ENCODE assay signal across 18 cellular contexts in genomic region chr11:126407101-126407521, GRCh38. TPM values are rescaled to one million over a fixed set of nuclear protein-coding genes. Genes with fewer than 3 reads are reported as not detected.
DNase-seq lines count a peak whose midpoint lies in the region; ATAC-seq, FAIRE-seq and TF ChIP-seq lines count a peak whose summit lies in the region.
"Had no signal": no experiment of that assay in that cellular context is flagged by ENCODE, and none has a peak within 500 bp of the region (broad histone marks: within the 10 kb centered on the region; RNA-seq: fewer than 3 reads in every experiment).

No MANE protein-coding gene starts in this region.

- H3K4me3 ChIP-seq in RWPE2 (ENCODE audit: severe bottlenecking) = no peak overlapping the region
- no peak overlapping the region for H3K4me3 ChIP-seq in kidney (ENCODE audit: low read length in 2 of 2)
- H3K4me3 ChIP-seq: SJSA1 had no signal

- FAIRE-seq in kidney (lab: Jason Lieb, UNC) = no peak
- FAIRE-seq: GM12892 had no signal

- ATAC-seq in RWPE2 (ENCODE audit: low read depth) (no peak), HG03196 (IDR thresholded peaks at IDR 0.05; ENCODE audit: unreplicated experiment) (no peak), HG02938 (IDR thresholded peaks at IDR 0.05; ENCODE audit: unreplicated experiment) (no peak)

- H3K9ac ChIP-seq in kidney (ENCODE audit: low read length in 2 of 2) = no peak overlapping the region

- DNase-seq in NCI-H82 (lab: John Stamatoyannopoulos, UW) = peak; percentile 86
- DNase-seq in RWPE2 (ENCODE audit: low spot score) = no peak
- DNase-seq in kidney = peak; percentile 61
- no peak for DNase-seq in substantia nigra (lab: John Stamatoyannopoulos, UW)
- no peak for DNase-seq in epidermal melanocyte (ENCODE audit: insufficient read length, low spot score)
- no peak for DNase-seq in head of caudate nucleus
- DNase-seq: CD4-positive, CD25-positive, alpha-beta regulatory T cell; GF-D8; GOT3; NCI-H187; NCI-H226; NCI-H526 treated with DMSO at 0.1 percent for 48 hours; NK-92 treated with Interleukin-12 subunit alpha and Interleukin-12 subunit beta, amount 100 ng/mL, for 24 hours; OCI-M1 had no signal

- intact Hi-C loops in kidney (cut with DNase I) (no loop called here), head of caudate nucleus (cut with DNase I) (no loop called here)

- H3K9me3 ChIP-seq in RWPE2 (ENCODE audit: severe bottlenecking) = no peaks in the 10 kb centered on the region
- no peaks in the 10 kb centered on the region for H3K9me3 ChIP-seq in kidney (ENCODE audit: control insufficient read depth in 1 of 2, low read length in 2 of 2)
- H3K9me3 ChIP-seq: SJSA1 had no signal

- H3K4me1 ChIP-seq in RWPE2 (ENCODE audit: insufficient read depth, poor library complexity, severe bottlenecking) (peaks cover 40% of the 10 kb centered on the region), kidney (ENCODE audit: control insufficient read depth in 1 of 2, insufficient read depth in 1 of 2, low read depth in 1 of 2, low read length in 2 of 2) (peaks cover 0 to 2% of the 10 kb centered on the region in 2 donors)

- no peak for TF ChIP-seq CTCF in RWPE2 (IDR thresholded peaks at IDR 0.05; ENCODE audit: poor library complexity, severe bottlenecking)
- no peak for TF ChIP-seq CTCF in kidney (IDR thresholded peaks at IDR 0.05; ENCODE audit: borderline replicate concordance, extremely low read depth, insufficient read depth)

- no peaks in the 10 kb centered on the region for H3K27me3 ChIP-seq in RWPE2 (ENCODE audit: insufficient read depth, poor library complexity, severe bottlenecking)
- H3K27me3 ChIP-seq: SJSA1 had no signal

- peaks cover 41% of the 10 kb centered on the region for H3K36me3 ChIP-seq in RWPE2 (ENCODE audit: low read depth)
- peaks cover 4 to 10% of the 10 kb centered on the region in 2 donors for H3K36me3 ChIP-seq in kidney (ENCODE audit: control insufficient read depth in 1 of 2, insufficient read depth in 2 of 2, low read length in 2 of 2)
- H3K36me3 ChIP-seq: SJSA1 had no signal

- H3K27ac ChIP-seq in RWPE2 (ENCODE audit: poor library complexity, severe bottlenecking) (peak overlapping the region; percentile 77), kidney (ENCODE audit: low read depth in 2 of 2, low read length in 2 of 2) (no peak overlapping the region), substantia nigra (ENCODE audit: low read depth, low read length, poor library complexity, severe bottlenecking) (peak overlapping the region; percentile 79)
- H3K27ac ChIP-seq: SJSA1 had no signal

RNA-seq across cellular contexts. Expression of gene ST3GAL4, which starts 51.6 kb away (rescaled TPM):
- total RNA-seq in kidney = 27.4 TPM
- 72.8 TPM for polyA plus RNA-seq in kidney (ENCODE audit: insufficient read depth, low read depth, low replicate concordance)

Comparison
In these comparisons a context has a peak if more than half of its experiments do, and no peak if none do; other contexts are left out.
1. DNase-seq: peak in NCI-H82 (single experiment) and kidney (single experiment); none in RWPE2 (single experiment), substantia nigra (0 of 49), epidermal melanocyte (single experiment) and head of caudate nucleus (0 of 42).
2. H3K27ac ChIP-seq: peak in RWPE2 (single experiment) and substantia nigra (single experiment); none in kidney (0 of 2).